In genomic region chr16:64236351-64236750, GRCh38 we compare ENCODE assay signal across 27 cellular contexts.
"Had no signal": no experiment of that assay in that cellular context is flagged by ENCODE, and none has a peak within 500 bp of the region (broad histone marks: within the 10 kb centered on the region; RNA-seq: fewer than 3 reads in every experiment).

No MANE protein-coding gene starts in this region.

- H3K27me3 ChIP-seq: colonic mucosa, left lung, ovary, suprapubic skin, transverse colon, upper lobe of right lung, uterus had no signal

- H3K4me2 ChIP-seq: smooth muscle cell had no signal

- DNase-seq: colonic mucosa; effector CD8-positive, alpha-beta T cell; endodermal cell; foreskin melanocyte; glutamatergic neuron; left lung; lower lobe of right lung; naive thymus-derived CD8-positive, alpha-beta T cell; nephron progenitor cell; occipital lobe; ovary; posterior cingulate gyrus; retina; stimulated activated CD4-positive, alpha-beta T cell treated with anti-CD3 and anti-CD28 coated beads, Interleukin-12 subunit alpha, Interleukin-12 subunit beta, amount 100 ng/mL, for 4 hours; stimulated activated CD4-positive, alpha-beta T cell treated with anti-CD3 and anti-CD28 coated beads, Interleukin-1b, Interleukin-23, amount 100 ng/mL, for 48 hours; stimulated activated CD4-positive, alpha-beta T cell treated with anti-CD3 and anti-CD28 coated beads, Interleukin-4, amount 100 ng/mL, for 1 hour; stimulated activated CD8-positive, alpha-beta memory T cell treated with anti-CD3 and anti-CD28 coated beads, Interleukin-4, amount 100 ng/mL, for 48 hours; stimulated activated naive CD4-positive, alpha-beta T cell; stimulated activated naive CD8-positive, alpha-beta T cell treated with anti-CD3 and anti-CD28 coated beads, Interleukin-15, amount 100 ng/mL, for 72 hours; transverse colon; upper lobe of right lung; uterus had no signal

- H3K9me3 ChIP-seq: colonic mucosa, lower lobe of right lung, ovary, suprapubic skin, transverse colon, upper lobe of right lung, uterus had no signal

- H3K4me3 ChIP-seq: colonic mucosa, left lung, lower lobe of right lung, ovary, smooth muscle cell, suprapubic skin, transverse colon, upper lobe of right lung, uterus had no signal

- H3K36me3 ChIP-seq: colonic mucosa, left lung, lower lobe of right lung, ovary, suprapubic skin, transverse colon, upper lobe of right lung, uterus had no signal

- H3K4me1 ChIP-seq: colonic mucosa, left lung, lower lobe of right lung, suprapubic skin, transverse colon, upper lobe of right lung had no signal

- ATAC-seq: esophagus mucosa; left lung; lower lobe of right lung; naive thymus-derived CD8-positive, alpha-beta T cell; sciatic nerve; stimulated activated naive CD8-positive, alpha-beta T cell treated with anti-CD3 and anti-CD28 coated beads, Interleukin-15, amount 100 ng/mL, for 72 hours; upper lobe of right lung had no signal

- H3K27ac ChIP-seq: colonic mucosa, epithelial cell of prostate, left lung, lower lobe of right lung, ovary, suprapubic skin, transverse colon, upper lobe of right lung had no signal
